20 cellular contexts compared by ENCODE assay signal in the genomic region with DNA sequence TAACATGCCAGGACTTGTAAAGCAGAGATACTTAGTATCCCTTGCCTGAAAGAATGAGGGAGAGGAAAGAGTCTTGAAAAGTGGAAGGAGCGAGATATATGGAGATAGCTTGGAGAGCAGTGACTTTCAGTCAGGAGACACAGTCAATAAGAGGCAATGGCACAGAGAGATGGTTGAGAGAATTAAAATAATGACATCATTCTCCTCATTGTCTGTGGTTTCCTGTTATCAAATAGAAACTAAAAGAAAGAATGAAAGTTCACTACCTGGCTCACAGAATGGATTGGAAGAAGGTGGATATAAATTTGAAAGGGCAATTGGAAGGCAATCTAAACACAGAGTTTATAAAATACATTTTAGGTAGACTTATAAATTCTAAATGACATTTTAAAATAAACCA.
DNase-seq lines count a peak whose midpoint lies in the region; ATAC-seq, FAIRE-seq and TF ChIP-seq lines count a peak whose summit lies in the region.
"Had no signal": no experiment of that assay in that cellular context is flagged by ENCODE, and none has a peak within 500 bp of the region (broad histone marks: within the 10 kb centered on the region; RNA-seq: fewer than 3 reads in every experiment).

No MANE protein-coding gene starts in this region.

- H3K4me1 Mint-ChIP-seq in astrocyte (ENCODE audit: low read depth, unreplicated experiment): peaks cover 8% of the 10 kb centered on the region
- H3K4me1 Mint-ChIP-seq: IgD-negative memory B cell had no signal

- H3K4me3 ChIP-seq in astrocyte (ENCODE audit: insufficient read depth, low read depth, low read length) (no peak overlapping the region), heart right ventricle (no peak overlapping the region), mucosa of descending colon (no peak overlapping the region), coronary artery (no peak overlapping the region)
- H3K4me3 ChIP-seq: SK-N-MC, tibial nerve had no signal

- H4K20me1 ChIP-seq in astrocyte (ENCODE audit: insufficient read depth, low read length): no peaks in the 10 kb centered on the region

- no peak overlapping the region for H3K27ac ChIP-seq in astrocyte (ENCODE audit: low read depth, low read length)
- no peak overlapping the region for H3K27ac ChIP-seq in heart right ventricle
- H3K27ac ChIP-seq in coronary artery: no peak overlapping the region
- H3K27ac ChIP-seq: SK-N-MC, tibial nerve had no signal

- no peak overlapping the region for H3K4me3 Mint-ChIP-seq in astrocyte (ENCODE audit: unreplicated experiment)
- H3K4me3 Mint-ChIP-seq: activated CD8-positive, alpha-beta T cell treated with anti-CD3 and anti-CD28 coated beads for 36 hours; IgD-negative memory B cell; mesothelial cell of epicardium had no signal

- no peak overlapping the region for H3K4me2 ChIP-seq in astrocyte (ENCODE audit: low read length)

- intact Hi-C loops in heart right ventricle (cut with DNase I) (loop anchor here in 3 of 10 donors (5.0 to 10.0 kb wide), 3 partner anchors 585 to 713 kb away; no protein-coding TSS in a partner anchor), mucosa of descending colon (cut with DNase I, micrococcal nuclease) (no loop called here)

- H3K9ac ChIP-seq in astrocyte (ENCODE audit: low read length): no peak overlapping the region

- H3K79me2 ChIP-seq in astrocyte (ENCODE audit: insufficient read depth, low read length): no peaks in the 10 kb centered on the region

- H3K9me3 Mint-ChIP-seq in astrocyte (ENCODE audit: unreplicated experiment): no peaks in the 10 kb centered on the region

- peak; percentile 80 for ATAC-seq in GM18508 (IDR thresholded peaks at IDR 0.05; ENCODE audit: insufficient read depth, unreplicated experiment)
- peak; percentile 48 for ATAC-seq in GM21367 (IDR thresholded peaks at IDR 0.05; ENCODE audit: unreplicated experiment)
- ATAC-seq in HG03139 (IDR thresholded peaks at IDR 0.05; ENCODE audit: unreplicated experiment): peak; percentile 58
- no peak for ATAC-seq in heart right ventricle
- no peak for ATAC-seq in mucosa of descending colon
- ATAC-seq: activated CD8-positive, alpha-beta T cell treated with anti-CD3 and anti-CD28 coated beads for 36 hours had no signal

- no peak overlapping the region for H2AFZ ChIP-seq in astrocyte (ENCODE audit: low read depth, low read length)

- H3K36me3 ChIP-seq in astrocyte (ENCODE audit: insufficient read depth, low read length) (no peaks in the 10 kb centered on the region), heart right ventricle (no peaks in the 10 kb centered on the region), mucosa of descending colon (ENCODE audit: low read depth) (no peaks in the 10 kb centered on the region)
- H3K36me3 ChIP-seq: tibial nerve had no signal

- WGBS in heart right ventricle, 2 donors: 76 to 78% methylated on average over 1 of the region's 1 CpG

- no peak for FAIRE-seq in astrocyte (lab: Jason Lieb, UNC)
- FAIRE-seq: colon had no signal

- peak overlapping the region; percentile 1 for H3K27ac Mint-ChIP-seq in astrocyte (ENCODE audit: unreplicated experiment)
- H3K27ac Mint-ChIP-seq: activated CD8-positive, alpha-beta T cell treated with anti-CD3 and anti-CD28 coated beads for 36 hours; IgD-negative memory B cell; mesothelial cell of epicardium had no signal

- no peaks in the 10 kb centered on the region for H3K27me3 Mint-ChIP-seq in astrocyte (ENCODE audit: low read depth, unreplicated experiment)
- H3K27me3 Mint-ChIP-seq: activated CD8-positive, alpha-beta T cell treated with anti-CD3 and anti-CD28 coated beads for 36 hours; IgD-negative memory B cell had no signal

- no peaks in the 10 kb centered on the region for H3K36me3 Mint-ChIP-seq in astrocyte (ENCODE audit: low read depth, unreplicated experiment)
- H3K36me3 Mint-ChIP-seq: IgD-negative memory B cell, mesothelial cell of epicardium had no signal

- H3K4me1 ChIP-seq in astrocyte (ENCODE audit: insufficient read depth, low read length) (no peaks in the 10 kb centered on the region), heart right ventricle (no peaks in the 10 kb centered on the region), mucosa of descending colon (ENCODE audit: low read depth) (no peaks in the 10 kb centered on the region)
- H3K4me1 ChIP-seq: tibial nerve had no signal

- H3K27me3 ChIP-seq in astrocyte (ENCODE audit: insufficient read depth, low read length): no peaks in the 10 kb centered on the region
- no peaks in the 10 kb centered on the region for H3K27me3 ChIP-seq in heart right ventricle
- H3K27me3 ChIP-seq: tibial nerve had no signal

- H3K9me3 ChIP-seq in astrocyte (ENCODE audit: insufficient read depth, low read depth, low read length) (no peaks in the 10 kb centered on the region), heart right ventricle (no peaks in the 10 kb centered on the region), mucosa of descending colon (no peaks in the 10 kb centered on the region)
- H3K9me3 ChIP-seq: tibial nerve had no signal

- DNase-seq in astrocyte (ENCODE audit: low read depth): no peak
- no peak for DNase-seq in heart right ventricle
- DNase-seq in UCSD-AML1 (lab: John Stamatoyannopoulos, UW; ENCODE audit: unreplicated experiment): no peak
- no peak for DNase-seq in mucosa of descending colon
- no peak for DNase-seq in coronary artery (ENCODE audit: low spot score)
- DNase-seq: activated CD8-positive, alpha-beta T cell treated with anti-CD3 and anti-CD28 coated beads for 36 hours; amygdala; C1 segment of cervical spinal cord; glutamatergic neuron; islet precursor cell; NCI-H1417; stimulated activated CD4-positive, alpha-beta T cell treated with anti-CD3 and anti-CD28 coated beads, Interleukin-4, amount 100 ng/mL, for 1 hour had no signal

- TF ChIP-seq CTCF in astrocyte (IDR thresholded peaks at IDR 0.05; ENCODE audit: insufficient read depth, low read depth, low read length) (no peak), heart right ventricle (IDR thresholded peaks at IDR 0.05) (no peak), mucosa of descending colon (IDR thresholded peaks at IDR 0.05) (no peak), coronary artery (IDR thresholded peaks at IDR 0.05) (no peak)

Comparison
In these comparisons a context has a peak if more than half of its experiments do, and no peak if none do; other contexts are left out.
1. ATAC-seq: peak in GM18508 (single experiment), GM21367 (single experiment) and HG03139 (single experiment); none in heart right ventricle (0 of 8) and mucosa of descending colon (single experiment).